8 cellular contexts compared by ENCODE assay signal in the genomic region with DNA sequence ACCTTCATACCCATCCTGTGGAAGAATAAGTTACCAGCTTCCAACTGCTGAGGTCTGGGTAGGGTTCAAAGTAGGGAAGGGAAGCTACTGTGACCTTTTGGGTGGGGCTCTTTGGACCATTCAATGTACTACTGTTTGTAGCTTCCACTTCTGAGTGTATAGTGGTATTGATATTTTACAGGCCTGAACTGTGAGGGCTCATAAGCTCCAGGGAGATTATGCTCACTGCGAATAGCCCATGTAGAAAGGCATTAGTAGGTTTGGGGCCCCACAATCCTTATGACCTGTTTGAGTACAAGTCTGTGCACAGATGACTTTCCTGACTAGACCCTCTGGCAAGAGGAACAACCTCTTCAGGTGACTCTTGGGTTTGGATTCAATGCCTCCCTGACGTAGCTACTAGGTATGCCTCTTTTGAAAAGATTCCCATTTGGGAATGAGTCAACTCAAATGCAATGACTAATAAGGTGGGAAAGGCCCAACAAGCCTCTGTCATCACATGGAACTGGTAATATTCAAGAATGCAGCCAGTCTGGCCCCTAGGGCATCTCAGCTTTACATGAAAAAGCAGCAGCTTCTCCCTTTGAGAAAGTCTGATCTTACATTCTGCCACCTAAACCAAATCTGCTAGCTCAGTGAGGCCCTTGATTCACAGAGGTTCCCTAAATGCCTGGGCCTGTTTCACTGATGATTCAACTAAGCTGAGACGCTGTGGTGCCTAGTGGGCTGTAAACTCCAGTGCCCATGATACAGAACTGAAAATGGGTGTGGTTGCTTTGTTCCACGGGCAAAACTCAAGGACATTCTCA.
A peak's percentile ranks its signal among the peaks of the same experiment; 100 is the strongest.
DNase-seq lines count a peak whose midpoint lies in the region; ATAC-seq and TF ChIP-seq lines count a peak whose summit lies in the region.

No MANE protein-coding gene starts in this region.

- peaks cover 56 to 92% of the 10 kb centered on the region in 2 donors for H3K4me1 Mint-ChIP-seq in effector memory CD8-positive, alpha-beta T cell (ENCODE audit: low read depth in 2 of 2)

- peaks cover 28% of the 10 kb centered on the region for H3K36me3 Mint-ChIP-seq in effector memory CD8-positive, alpha-beta T cell (ENCODE audit: insufficient read depth)

- no peak for TF ChIP-seq CTCF in psoas muscle (IDR thresholded peaks at IDR 0.05)

- WGBS in psoas muscle, 3 donors = 58 to 74% (median 70%) methylated on average over 4 of the region's 4 CpGs

- no peak overlapping the region for H3K4me3 ChIP-seq in psoas muscle

- H3K27ac ChIP-seq in psoas muscle = no peak overlapping the region

- no peaks in the 10 kb centered on the region for H3K27me3 Mint-ChIP-seq in effector memory CD8-positive, alpha-beta T cell

- no peaks in the 10 kb centered on the region for H3K9me3 ChIP-seq in psoas muscle

- DNase-seq in SIG-M5 treated with dmso at 0.1 percent for 504 hours (lab: John Stamatoyannopoulos, UW; ENCODE audit: unreplicated experiment) (peak; percentile 50), SIG-M5 (lab: John Stamatoyannopoulos, UW) (no peak), H4 (ENCODE audit: low spot score) (peak; percentile 20), MV-4-11 (lab: John Stamatoyannopoulos, UW) (peak; percentile 81), psoas muscle (no peak), GM19240 (ENCODE audit: insufficient read length, low spot score) (no peak), NCI-H2081 treated with DMSO at 0.1 percent for 48 hours (lab: John Stamatoyannopoulos, UW) (no peak)
- no peak for DNase-seq in effector memory CD8-positive, alpha-beta T cell

- ATAC-seq in effector memory CD8-positive, alpha-beta T cell (replicated peaks) = peak; percentile 35
- ATAC-seq in psoas muscle = peak; percentile 57 to 82 (median 78)

- H3K9me3 Mint-ChIP-seq in effector memory CD8-positive, alpha-beta T cell = no peaks in the 10 kb centered on the region

- peak overlapping the region; percentile 55 to 63 for H3K27ac Mint-ChIP-seq in effector memory CD8-positive, alpha-beta T cell

- intact Hi-C loops in psoas muscle (cut with DNase I) = no loop called here

- no peaks in the 10 kb centered on the region for H3K27me3 ChIP-seq in psoas muscle (ENCODE audit: insufficient read depth in 3 of 3, low read length in 2 of 3)

- H3K4me3 Mint-ChIP-seq in effector memory CD8-positive, alpha-beta T cell = peak overlapping the region; percentile 5 to 34

- H3K36me3 ChIP-seq in psoas muscle (ENCODE audit: insufficient read depth in 1 of 2, low read depth in 1 of 2) = no peaks in the 10 kb centered on the region

- peaks cover 31% of the 10 kb centered on the region for H3K4me1 ChIP-seq in psoas muscle

Comparison
In these comparisons a context has a peak if more than half of its experiments do, and no peak if none do; other contexts are left out.
1. DNase-seq: peak in SIG-M5 treated with dmso at 0.1 percent for 504 hours (single experiment), H4 (single experiment) and MV-4-11 (single experiment); none in SIG-M5 (single experiment), effector memory CD8-positive, alpha-beta T cell (0 of 3), psoas muscle (0 of 2), GM19240 (single experiment) and NCI-H2081 treated with DMSO at 0.1 percent for 48 hours (single experiment).